In genomic region chr16:89693931-89694783, GRCh38 we compare ENCODE assay signal across 1 cellular context.
TF ChIP-seq lines count a peak whose summit lies in the region.

No MANE protein-coding gene starts in this region.

TF ChIP-seq in HCT116, 20 proteins besides CTCF, POLR2A, EP300 and RAD21:
- peak; percentile 7; the same call in 1 of the 2 replicates for TF ChIP-seq POLR2AphosphoS5 (IDR thresholded peaks at IDR 0.05; ENCODE audit: low read depth, low read length)
- no peak for TF ChIP-seq ZNF274 (IDR thresholded peaks at IDR 0.05; ENCODE audit: low read depth, low read length)
- no peak for TF ChIP-seq YY1 (IDR thresholded peaks at IDR 0.05; ENCODE audit: extremely low read depth, insufficient replicate concordance, low read depth, low read length)
- no peak for TF ChIP-seq SP1 (IDR thresholded peaks at IDR 0.05; ENCODE audit: low read depth)
